Comparison of ENCODE assay signal across 1 cellular context in genomic region chr12:120496353-120497340, GRCh38.
TF ChIP-seq lines count a peak whose summit lies in the region.

No MANE protein-coding gene starts in this region.

TF ChIP-seq in HEK293, 187 proteins besides CTCF, POLR2A, EP300 and RAD21 (continued from another document):
- TF ChIP-seq ZNF335 (tag by site-specific recombination; conservative IDR thresholded peaks at IDR 0.05) (peak; percentile 63), ZFHX2 (tag by site-specific recombination; conservative IDR thresholded peaks at IDR 0.05) (peak; percentile 71), ZNF223 (tag by site-specific recombination; IDR thresholded peaks at IDR 0.05) (no peak), PRDM10 (tag by site-specific recombination; IDR thresholded peaks at IDR 0.05) (peak; percentile 93), ZNF560 (tag by site-specific recombination; IDR thresholded peaks at IDR 0.05; ENCODE audit: borderline replicate concordance) (no peak), ZNF341 (tag by site-specific recombination; IDR thresholded peaks at IDR 0.05; ENCODE audit: low read depth) (peak; percentile 88), IKZF3 (tag by site-specific recombination; IDR thresholded peaks at IDR 0.05) (peak; percentile 6; the same call in 1 of the 2 replicates), ZNF488 (tag by site-specific recombination; IDR thresholded peaks at IDR 0.05) (no peak), MYNN (tag by site-specific recombination; IDR thresholded peaks at IDR 0.05; ENCODE audit: borderline replicate concordance) (0 out of 2 replicates have a peak, but pooled peaks have one; percentile 15), ZIC2 (tag by site-specific recombination; IDR thresholded peaks at IDR 0.05) (peak; percentile 70), SCRT1 (tag by site-specific recombination; IDR thresholded peaks at IDR 0.05; ENCODE audit: borderline replicate concordance) (no peak), ZBTB6 (tag by site-specific recombination; IDR thresholded peaks at IDR 0.05) (0 out of 2 replicates have a peak, but pooled peaks have one; percentile 40), ZNF362 (tag by site-specific recombination; IDR thresholded peaks at IDR 0.05) (peak; percentile 91), SALL2 (tag by site-specific recombination; IDR thresholded peaks at IDR 0.05; ENCODE audit: borderline replicate concordance) (no peak), ZNF654 (tag by site-specific recombination; IDR thresholded peaks at IDR 0.05; ENCODE audit: low read depth) (peak; percentile 45), ZNF266 (tag by site-specific recombination; IDR thresholded peaks at IDR 0.05; ENCODE audit: low read depth) (no peak), ZBTB48 (tag by site-specific recombination; IDR thresholded peaks at IDR 0.05) (0 out of 2 replicates have a peak, but pooled peaks have one; percentile 43), ZBTB17 (tag by site-specific recombination; IDR thresholded peaks at IDR 0.05) (0 out of 2 replicates have a peak, but pooled peaks have one; percentile 28), EGR2 (tag by site-specific recombination; IDR thresholded peaks at IDR 0.05; ENCODE audit: low read depth) (peak; percentile 47), SP2 (tag by site-specific recombination; IDR thresholded peaks at IDR 0.05) (peak; percentile 39; the same call in 1 of the 2 replicates)
- TF ChIP-seq, protein P1, sequence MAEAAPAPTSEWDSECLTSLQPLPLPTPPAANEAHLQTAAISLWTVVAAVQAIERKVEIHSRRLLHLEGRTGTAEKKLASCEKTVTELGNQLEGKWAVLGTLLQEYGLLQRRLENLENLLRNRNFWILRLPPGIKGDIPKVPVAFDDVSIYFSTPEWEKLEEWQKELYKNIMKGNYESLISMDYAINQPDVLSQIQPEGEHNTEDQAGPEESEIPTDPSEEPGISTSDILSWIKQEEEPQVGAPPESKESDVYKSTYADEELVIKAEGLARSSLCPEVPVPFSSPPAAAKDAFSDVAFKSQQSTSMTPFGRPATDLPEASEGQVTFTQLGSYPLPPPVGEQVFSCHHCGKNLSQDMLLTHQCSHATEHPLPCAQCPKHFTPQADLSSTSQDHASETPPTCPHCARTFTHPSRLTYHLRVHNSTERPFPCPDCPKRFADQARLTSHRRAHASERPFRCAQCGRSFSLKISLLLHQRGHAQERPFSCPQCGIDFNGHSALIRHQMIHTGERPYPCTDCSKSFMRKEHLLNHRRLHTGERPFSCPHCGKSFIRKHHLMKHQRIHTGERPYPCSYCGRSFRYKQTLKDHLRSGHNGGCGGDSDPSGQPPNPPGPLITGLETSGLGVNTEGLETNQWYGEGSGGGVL (tag by site-specific recombination; IDR thresholded peaks at IDR 0.05), result peak; percentile 85
